Comparison of ENCODE assay signal across 30 cellular contexts in genomic region chr18:52222211-52222610, GRCh38.
"Had no signal": no experiment of that assay in that cellular context is flagged by ENCODE, and none has a peak within 500 bp of the region (broad histone marks: within the 10 kb centered on the region; RNA-seq: fewer than 3 reads in every experiment).

No MANE protein-coding gene starts in this region.

- H3K27ac ChIP-seq: ascending aorta, breast epithelium, cardiac muscle cell, colonic mucosa, epithelial cell of prostate, esophagus squamous epithelium, gastroesophageal sphincter had no signal

- H3K9me3 ChIP-seq: ascending aorta, breast epithelium, colonic mucosa, esophagus squamous epithelium, gastroesophageal sphincter had no signal

- H3K4me1 ChIP-seq: ascending aorta, breast epithelium, colonic mucosa, esophagus squamous epithelium, gastroesophageal sphincter had no signal

- H3K27me3 Mint-ChIP-seq: activated CD4-positive, alpha-beta memory T cell treated with anti-CD3 and anti-CD28 coated beads, Interleukin-2, amount 10 ng/mL, durations not matched to agents 7 days and 5 days; activated CD4-positive, alpha-beta T cell treated with anti-CD3 and anti-CD28 coated beads for 36 hours; activated CD4-positive, alpha-beta T cell treated with anti-CD3 and anti-CD28 coated beads, Interleukin-2, amount 10 ng/mL, durations not matched to agents 24 days and 14 days; activated naive CD4-positive, alpha-beta T cell treated with anti-CD3 and anti-CD28 coated beads, Interleukin-2, amount 10 ng/mL, durations not matched to agents 7 days and 5 days; activated naive CD8-positive, alpha-beta T cell treated with anti-CD3 and anti-CD28 coated beads, Interleukin-2, amount 10 ng/mL, durations not matched to agents 7 days and 5 days; activated T-cell treated with anti-CD3 and anti-CD28 coated beads, Interleukin-2, amount 50 U/mL, for 24 hours; T-helper 17 cell had no signal

- H3K4me1 Mint-ChIP-seq: activated CD4-positive, alpha-beta memory T cell treated with anti-CD3 and anti-CD28 coated beads, Interleukin-2, amount 10 ng/mL, durations not matched to agents 7 days and 5 days; activated CD4-positive, alpha-beta T cell treated with anti-CD3 and anti-CD28 coated beads for 36 hours; activated CD4-positive, alpha-beta T cell treated with anti-CD3 and anti-CD28 coated beads, Interleukin-2, amount 10 ng/mL, durations not matched to agents 24 days and 14 days; activated naive CD4-positive, alpha-beta T cell treated with anti-CD3 and anti-CD28 coated beads, Interleukin-2, amount 10 ng/mL, durations not matched to agents 7 days and 5 days; activated naive CD8-positive, alpha-beta T cell treated with anti-CD3 and anti-CD28 coated beads, Interleukin-2, amount 10 ng/mL, durations not matched to agents 7 days and 5 days; T-helper 17 cell had no signal

- H3K36me3 Mint-ChIP-seq: activated naive CD4-positive, alpha-beta T cell treated with anti-CD3 and anti-CD28 coated beads, Interleukin-2, amount 10 ng/mL, durations not matched to agents 7 days and 5 days; activated naive CD4-positive, alpha-beta T cell treated with anti-CD3 and anti-CD28 coated beads, Interleukin-2, amount 50 U/mL, for 72 hours; activated naive CD8-positive, alpha-beta T cell treated with anti-CD3 and anti-CD28 coated beads, Interleukin-2, amount 10 ng/mL, durations not matched to agents 7 days and 5 days; brain had no signal

- H3K4me3 ChIP-seq: ascending aorta, breast epithelium, cardiac muscle cell, colonic mucosa, esophagus squamous epithelium, gastroesophageal sphincter had no signal

- DNase-seq: activated CD4-positive, alpha-beta memory T cell treated with anti-CD3 and anti-CD28 coated beads, Interleukin-2, amount 10 ng/mL, durations not matched to agents 7 days and 5 days; activated CD4-positive, alpha-beta T cell treated with anti-CD3 and anti-CD28 coated beads for 36 hours; activated CD4-positive, alpha-beta T cell treated with anti-CD3 and anti-CD28 coated beads, Interleukin-2, amount 10 ng/mL, durations not matched to agents 24 days and 14 days; activated CD4-positive, CD25-positive, alpha-beta regulatory T cell; activated CD4-positive, CD25-positive, alpha-beta regulatory T cell treated with anti-CD3 and anti-CD28 coated beads, Interleukin-2, amount 50 U/mL, for 72 hours; activated CD8-positive, alpha-beta memory T cell treated with anti-CD3 and anti-CD28 coated beads, Interleukin-2, amount 50 U/mL, for 48 hours; activated gamma-delta T cell; activated naive CD4-positive, alpha-beta T cell; activated naive CD4-positive, alpha-beta T cell treated with anti-CD3 and anti-CD28 coated beads, Interleukin-2, amount 10 ng/mL, durations not matched to agents 7 days and 5 days; activated naive CD8-positive, alpha-beta T cell treated with anti-CD3 and anti-CD28 coated beads, Interleukin-2, amount 10 ng/mL, durations not matched to agents 7 days and 5 days; activated T-cell treated with anti-CD3 and anti-CD28 coated beads for 4 hours; activated T-cell treated with anti-CD3 and anti-CD28 coated beads, Interleukin-2, amount 50 U/mL, for 24 hours; activated T-cell treated with anti-CD3 and anti-CD28 coated beads, Interleukin-2, amount 50 U/mL, for 72 hours; central memory CD4-positive, alpha-beta T cell; cerebellar nuclear complex; colonic mucosa; effector CD8-positive, alpha-beta T cell; esophagus squamous epithelium; foreskin melanocyte; T-helper 1 cell; T-helper 17 cell; T1000 had no signal

- H3K36me3 ChIP-seq: ascending aorta, breast epithelium, cardiac muscle cell, colonic mucosa, esophagus squamous epithelium, gastroesophageal sphincter had no signal

- H3K4me3 Mint-ChIP-seq: activated CD4-positive, alpha-beta memory T cell treated with anti-CD3 and anti-CD28 coated beads, Interleukin-2, amount 10 ng/mL, durations not matched to agents 7 days and 5 days; activated CD4-positive, alpha-beta T cell treated with anti-CD3 and anti-CD28 coated beads for 36 hours; activated CD4-positive, alpha-beta T cell treated with anti-CD3 and anti-CD28 coated beads, Interleukin-2, amount 10 ng/mL, durations not matched to agents 24 days and 14 days; activated naive CD4-positive, alpha-beta T cell treated with anti-CD3 and anti-CD28 coated beads, Interleukin-2, amount 10 ng/mL, durations not matched to agents 7 days and 5 days; activated naive CD8-positive, alpha-beta T cell treated with anti-CD3 and anti-CD28 coated beads, Interleukin-2, amount 10 ng/mL, durations not matched to agents 7 days and 5 days; activated T-cell treated with anti-CD3 and anti-CD28 coated beads, Interleukin-2, amount 50 U/mL, for 24 hours; activated T-cell treated with anti-CD3 and anti-CD28 coated beads, Interleukin-2, amount 50 U/mL, for 72 hours; brain; T-helper 17 cell; T-helper 2 cell treated with Interferon-gamma antibody and Interleukin-4, amounts not matched to agents 5 μg/mL and 100 μg/mL, for 36 hours had no signal

- H3K9me3 Mint-ChIP-seq: activated CD4-positive, alpha-beta memory T cell treated with anti-CD3 and anti-CD28 coated beads, Interleukin-2, amount 10 ng/mL, durations not matched to agents 7 days and 5 days; activated CD4-positive, alpha-beta T cell treated with anti-CD3 and anti-CD28 coated beads, Interleukin-2, amount 10 ng/mL, durations not matched to agents 24 days and 14 days; activated naive CD4-positive, alpha-beta T cell treated with anti-CD3 and anti-CD28 coated beads, Interleukin-2, amount 10 ng/mL, durations not matched to agents 7 days and 5 days; activated naive CD8-positive, alpha-beta T cell treated with anti-CD3 and anti-CD28 coated beads, Interleukin-2, amount 10 ng/mL, durations not matched to agents 7 days and 5 days; activated T-cell treated with anti-CD3 and anti-CD28 coated beads, Interleukin-2, amount 50 U/mL, for 24 hours; activated T-cell treated with anti-CD3 and anti-CD28 coated beads, Interleukin-2, amount 50 U/mL, for 72 hours; brain; T-helper 2 cell treated with Interferon-gamma antibody and Interleukin-4, amounts not matched to agents 5 μg/mL and 100 μg/mL, for 36 hours had no signal

- H3K27ac Mint-ChIP-seq: activated CD4-positive, alpha-beta memory T cell treated with anti-CD3 and anti-CD28 coated beads, Interleukin-2, amount 10 ng/mL, durations not matched to agents 7 days and 5 days; activated CD4-positive, alpha-beta T cell treated with anti-CD3 and anti-CD28 coated beads for 36 hours; activated CD4-positive, alpha-beta T cell treated with anti-CD3 and anti-CD28 coated beads, Interleukin-2, amount 10 ng/mL, durations not matched to agents 24 days and 14 days; activated naive CD4-positive, alpha-beta T cell treated with anti-CD3 and anti-CD28 coated beads, Interleukin-2, amount 10 ng/mL, durations not matched to agents 7 days and 5 days; activated naive CD4-positive, alpha-beta T cell treated with anti-CD3 and anti-CD28 coated beads, Interleukin-2, amount 50 U/mL, for 72 hours; activated naive CD8-positive, alpha-beta T cell treated with anti-CD3 and anti-CD28 coated beads, Interleukin-2, amount 10 ng/mL, durations not matched to agents 7 days and 5 days; activated T-cell treated with anti-CD3 and anti-CD28 coated beads, Interleukin-2, amount 50 U/mL, for 24 hours; activated T-cell treated with anti-CD3 and anti-CD28 coated beads, Interleukin-2, amount 50 U/mL, for 72 hours; brain; T-helper 17 cell; T-helper 2 cell treated with Interferon-gamma antibody and Interleukin-4, amounts not matched to agents 5 μg/mL and 100 μg/mL, for 36 hours had no signal

- H3K27me3 ChIP-seq: ascending aorta, breast epithelium, cardiac muscle cell, colonic mucosa, esophagus squamous epithelium, gastroesophageal sphincter had no signal
